ENCODE assay signal across 2 cellular contexts in the genomic region with DNA sequence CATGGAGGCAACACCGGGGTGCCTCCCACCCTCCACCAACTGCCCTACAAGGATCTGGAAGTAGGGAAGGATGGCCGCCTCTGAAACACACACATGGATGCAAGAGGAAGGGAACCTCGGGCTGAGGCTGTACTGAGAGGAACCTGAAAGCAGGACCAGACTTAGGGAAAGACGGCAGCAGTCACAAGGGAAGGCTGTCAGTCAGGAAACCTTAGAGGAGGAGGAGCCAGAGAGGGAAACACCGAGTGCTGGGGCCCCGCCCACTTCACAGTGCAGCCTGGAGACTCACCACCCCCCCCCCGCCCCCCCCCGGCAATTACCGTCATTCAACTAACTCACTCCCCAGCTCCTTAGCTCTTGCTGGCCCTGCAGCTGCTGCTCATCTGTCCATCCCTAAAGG.
TF ChIP-seq lines count a peak whose summit lies in the region.

No MANE protein-coding gene starts in this region.

TF ChIP-seq in GM12878, 131 proteins besides CTCF, POLR2A, EP300 and RAD21:
- TF ChIP-seq PBX3 (IDR thresholded peaks at IDR 0.05; ENCODE audit: insufficient replicate concordance, low read depth, low read length) (peak; percentile 64), PKNOX1 (IDR thresholded peaks at IDR 0.05) (peak; percentile 82), FOXM1 (IDR thresholded peaks at IDR 0.05; ENCODE audit: low read depth, low read length) (no peak), SMC3 (IDR thresholded peaks at IDR 0.05; ENCODE audit: borderline replicate concordance, low read length) (no peak), NFXL1 (IDR thresholded peaks at IDR 0.05; ENCODE audit: borderline replicate concordance) (no peak), POLR2AphosphoS5 (IDR thresholded peaks at IDR 0.05; ENCODE audit: low read length) (0 out of 2 replicates have a peak, but pooled peaks have one; percentile 9), POU2F2 (IDR thresholded peaks at IDR 0.05; ENCODE audit: borderline replicate concordance, low read depth, low read length) (no peak), STAT3 (IDR thresholded peaks at IDR 0.05; ENCODE audit: low read depth, low read length) (no peak)
- TF ChIP-seq, protein P1, sequence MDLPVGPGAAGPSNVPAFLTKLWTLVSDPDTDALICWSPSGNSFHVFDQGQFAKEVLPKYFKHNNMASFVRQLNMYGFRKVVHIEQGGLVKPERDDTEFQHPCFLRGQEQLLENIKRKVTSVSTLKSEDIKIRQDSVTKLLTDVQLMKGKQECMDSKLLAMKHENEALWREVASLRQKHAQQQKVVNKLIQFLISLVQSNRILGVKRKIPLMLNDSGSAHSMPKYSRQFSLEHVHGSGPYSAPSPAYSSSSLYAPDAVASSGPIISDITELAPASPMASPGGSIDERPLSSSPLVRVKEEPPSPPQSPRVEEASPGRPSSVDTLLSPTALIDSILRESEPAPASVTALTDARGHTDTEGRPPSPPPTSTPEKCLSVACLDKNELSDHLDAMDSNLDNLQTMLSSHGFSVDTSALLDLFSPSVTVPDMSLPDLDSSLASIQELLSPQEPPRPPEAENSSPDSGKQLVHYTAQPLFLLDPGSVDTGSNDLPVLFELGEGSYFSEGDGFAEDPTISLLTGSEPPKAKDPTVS (IDR thresholded peaks at IDR 0.05; ENCODE audit: low read depth, low read length) = no peak

TF ChIP-seq in WTC11, 78 proteins besides CTCF, POLR2A, EP300 and RAD21:
- TF ChIP-seq SMAD4 (CRISPR knock-in tag; IDR thresholded peaks at IDR 0.05) (no peak), ZNF219 (CRISPR knock-in tag; IDR thresholded peaks at IDR 0.05; ENCODE audit: borderline replicate concordance) (no peak), AFF4 (CRISPR knock-in tag; IDR thresholded peaks at IDR 0.05; ENCODE audit: borderline replicate concordance) (no peak), ATF2 (CRISPR knock-in tag; IDR thresholded peaks at IDR 0.05; ENCODE audit: borderline replicate concordance, low read depth) (no peak), PRDM15 (CRISPR knock-in tag; IDR thresholded peaks at IDR 0.05) (no peak), NFATC4 (CRISPR knock-in tag; IDR thresholded peaks at IDR 0.05) (no peak), SMAD3 (CRISPR knock-in tag; IDR thresholded peaks at IDR 0.05; ENCODE audit: borderline replicate concordance) (no peak), ZNF263 (CRISPR knock-in tag; IDR thresholded peaks at IDR 0.05; ENCODE audit: low read depth) (no peak), ATF1 (CRISPR knock-in tag; IDR thresholded peaks at IDR 0.05) (no peak), AR (CRISPR knock-in tag; IDR thresholded peaks at IDR 0.05) (no peak), SOX15 (CRISPR knock-in tag; IDR thresholded peaks at IDR 0.05) (no peak)
- TF ChIP-seq, protein P2, sequence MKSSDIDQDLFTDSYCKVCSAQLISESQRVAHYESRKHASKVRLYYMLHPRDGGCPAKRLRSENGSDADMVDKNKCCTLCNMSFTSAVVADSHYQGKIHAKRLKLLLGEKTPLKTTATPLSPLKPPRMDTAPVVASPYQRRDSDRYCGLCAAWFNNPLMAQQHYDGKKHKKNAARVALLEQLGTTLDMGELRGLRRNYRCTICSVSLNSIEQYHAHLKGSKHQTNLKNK (CRISPR knock-in tag; IDR thresholded peaks at IDR 0.05) = no peak
TF ChIP-seq in WTC11: peak in this region for 0.
